9 cellular contexts compared by ENCODE assay signal in the genomic region with DNA sequence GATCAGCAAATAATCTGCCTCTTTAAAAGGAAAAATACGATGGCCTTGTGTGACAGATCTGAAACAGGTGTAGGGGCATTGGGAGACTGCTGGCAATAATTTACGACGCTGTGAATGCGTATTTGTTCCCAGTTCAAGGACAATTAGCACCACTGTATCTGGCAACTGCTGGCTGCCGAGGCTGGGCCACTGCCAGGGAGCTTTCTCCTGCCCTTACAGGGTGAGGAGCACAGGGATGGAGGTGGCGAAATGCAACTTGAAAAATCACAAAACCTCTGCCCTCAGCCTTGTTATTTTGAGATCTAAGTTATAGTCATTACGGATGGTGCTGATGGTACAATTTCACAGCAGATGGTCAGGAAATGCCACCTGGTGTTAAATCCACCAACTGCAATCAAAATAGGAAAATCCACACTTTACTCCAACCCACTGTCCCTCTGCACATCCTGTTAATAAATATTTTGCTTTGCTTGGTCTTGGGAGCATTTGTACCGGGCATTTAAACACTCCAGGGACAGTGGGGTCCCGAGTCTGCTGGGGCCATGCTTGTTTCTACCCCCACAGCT. TPM values are rescaled to one million over a fixed set of nuclear protein-coding genes. Genes with fewer than 3 reads are reported as not detected.
DNase-seq lines count a peak whose midpoint lies in the region; ATAC-seq and TF ChIP-seq lines count a peak whose summit lies in the region.
"Had no signal": no experiment of that assay in that cellular context is flagged by ENCODE, and none has a peak within 500 bp of the region (broad histone marks: within the 10 kb centered on the region; RNA-seq: fewer than 3 reads in every experiment).

No MANE protein-coding gene starts in this region.

- ATAC-seq in thoracic aorta (ENCODE audit: insufficient number of reproducible peaks, low FRiP score, low read depth) (no peak), HG02678 (IDR thresholded peaks at IDR 0.05; ENCODE audit: unreplicated experiment) (no peak)

- DNase-seq in NCI-H82 (lab: John Stamatoyannopoulos, UW) (peak; percentile 54), NCI-H82 treated with DMSO at 0.1 percent for 48 hours (lab: John Stamatoyannopoulos, UW; ENCODE audit: unreplicated experiment) (no peak), SHP77 treated with DMSO at 0.1 percent for 48 hours (lab: John Stamatoyannopoulos, UW) (peak; percentile 64), cardiac muscle cell (ENCODE audit: low read depth in 1 of 2, low spot score in 1 of 2) (peak in 1 of 2 donors; percentile 36), thoracic aorta (ENCODE audit: low spot score) (no peak), NCI-H187 treated with DMSO at 0.1 percent for 48 hours (lab: John Stamatoyannopoulos, UW) (no peak)
- DNase-seq in stimulated activated CD4-positive, alpha-beta T cell treated with anti-CD3 and anti-CD28 coated beads, Interleukin-15, amount 100 ng/mL, for 24 hours: no peak
- DNase-seq: retina had no signal

- H3K36me3 ChIP-seq in cardiac muscle cell: no peaks in the 10 kb centered on the region
- no peaks in the 10 kb centered on the region for H3K36me3 ChIP-seq in thoracic aorta

- no peaks in the 10 kb centered on the region for H3K27me3 ChIP-seq in cardiac muscle cell
- H3K27me3 ChIP-seq in thoracic aorta (replicated peaks; ENCODE audit: insufficient read depth): no peaks in the 10 kb centered on the region

- TF ChIP-seq CTCF in cardiac muscle cell (IDR thresholded peaks at IDR 0.05; ENCODE audit: low read depth, low read length) (peak; percentile 37), thoracic aorta (IDR thresholded peaks at IDR 0.05) (no peak)

- H3K4me1 ChIP-seq in cardiac muscle cell (ENCODE audit: low read depth) (peaks cover 52% of the 10 kb centered on the region), thoracic aorta (ENCODE audit: control insufficient read depth in 1 of 2, low read depth in 2 of 2) (peaks cover 4 to 55% of the 10 kb centered on the region in 2 donors)

- H3K4me3 ChIP-seq in cardiac muscle cell (no peak overlapping the region), thoracic aorta (peak overlapping the region; percentile 40)

- peak overlapping the region; percentile 66 for H3K27ac ChIP-seq in cardiac muscle cell
- H3K27ac ChIP-seq in thoracic aorta: no peak overlapping the region

- H3K9me3 ChIP-seq in cardiac muscle cell (ENCODE audit: low read depth) (no peaks in the 10 kb centered on the region), thoracic aorta (no peaks in the 10 kb centered on the region)

RNA-seq across cellular contexts. Expression of a gene that starts 6.4 kb away (rescaled TPM):
- total RNA-seq in cardiac muscle cell: 0.56 and 0.69 TPM in 2 replicates
- polyA plus RNA-seq in cardiac muscle cell: 0.23 and 0.64 TPM in 2 replicates
- total RNA-seq in thoracic aorta: 1 to 10 TPM in 1 of 2 donors, under 1 TPM in 1; 0.68 to 2.0 TPM

RNA-seq across cellular contexts. Expression of a gene that starts 20.9 kb away (rescaled TPM):
- total RNA-seq in cardiac muscle cell: 63.0 and 89.9 TPM in 2 replicates
- 59.2 and 77.7 TPM in 2 replicates for polyA plus RNA-seq in cardiac muscle cell
- total RNA-seq in thoracic aorta: 10 to 100 TPM; 87.8 to 93.3 TPM

Comparison
In these comparisons a context has a peak if more than half of its experiments do, and no peak if none do; other contexts are left out.
1. DNase-seq: peak in NCI-H82 (single experiment) and SHP77 treated with DMSO at 0.1 percent for 48 hours (single experiment); none in NCI-H82 treated with DMSO at 0.1 percent for 48 hours (single experiment), thoracic aorta (single experiment), NCI-H187 treated with DMSO at 0.1 percent for 48 hours (single experiment) and stimulated activated CD4-positive, alpha-beta T cell treated with anti-CD3 and anti-CD28 coated beads, Interleukin-15, amount 100 ng/mL, for 24 hours (single experiment).